8 cellular contexts compared by ENCODE assay signal in the genomic region with DNA sequence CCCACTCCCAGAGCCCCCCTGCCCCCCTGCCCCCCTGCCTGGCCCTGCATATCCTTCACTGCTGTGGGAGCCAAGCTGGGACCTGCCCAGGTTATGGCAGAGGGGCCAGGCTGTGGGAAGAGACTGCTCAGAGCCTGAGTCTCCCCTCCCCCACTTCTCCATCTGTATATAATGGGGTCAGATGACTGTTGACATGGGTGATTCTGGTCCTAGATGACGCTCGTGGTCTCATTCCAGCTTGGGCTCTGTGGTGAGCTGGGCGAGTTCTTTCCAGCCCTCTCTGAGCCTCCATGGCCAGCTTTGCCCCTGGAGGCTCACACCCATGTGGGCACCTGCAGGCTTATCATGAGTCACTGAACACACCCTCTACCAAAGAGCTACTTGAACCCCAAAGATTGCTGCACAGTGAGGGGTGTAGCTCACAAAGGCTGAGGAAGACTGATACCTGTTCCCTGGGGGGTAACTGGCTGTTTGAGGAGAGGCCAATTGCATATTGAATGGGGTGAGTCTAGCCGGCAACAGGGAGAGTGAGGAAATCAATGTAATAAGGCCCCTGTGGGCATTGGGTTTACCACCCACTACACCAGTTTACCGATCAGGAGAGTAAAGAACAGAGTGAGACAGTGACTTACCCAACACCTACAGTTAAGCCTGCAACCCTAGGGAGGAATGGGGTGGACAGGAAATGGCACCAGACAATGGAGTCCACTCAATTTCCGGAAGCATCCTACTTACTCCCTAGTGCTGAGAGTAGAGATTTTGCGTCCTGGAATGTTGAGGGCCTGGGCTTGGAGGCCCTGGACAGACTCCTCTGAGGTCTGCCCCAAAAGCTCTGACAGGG. TPM values are rescaled to one million over a fixed set of nuclear protein-coding genes. Genes with fewer than 3 reads are reported as not detected.
DNase-seq lines count a peak whose midpoint lies in the region; ATAC-seq and TF ChIP-seq lines count a peak whose summit lies in the region.

No MANE protein-coding gene starts in this region.

- no TSS peak for BruUV-seq in mammary epithelial cell (replicated peaks; lab: Mats Ljungman, UMichigan)

- peak overlapping the region; percentile 98 for H3K27ac ChIP-seq in mammary epithelial cell (ENCODE audit: insufficient read depth, low read depth, low read length)

- H3K36me3 ChIP-seq in mammary epithelial cell (ENCODE audit: insufficient read depth, low read length), result no peaks in the 10 kb centered on the region

- H3K4me1 ChIP-seq in mammary epithelial cell (ENCODE audit: insufficient read depth, low read length), result peaks cover 67% of the 10 kb centered on the region

- no peak for ATAC-seq in HG03520 (IDR thresholded peaks at IDR 0.05; ENCODE audit: unreplicated experiment)

- no peak overlapping the region for H2AFZ ChIP-seq in mammary epithelial cell (ENCODE audit: low read depth, low read length)

- no peak overlapping the region for H3K4me3 ChIP-seq in mammary epithelial cell (replicated peaks in 1 of 3; ENCODE audit: insufficient read depth in 1 of 3, low read depth in 2 of 3, low read length in 3 of 3)

- H3K79me2 ChIP-seq in mammary epithelial cell (ENCODE audit: insufficient read depth, low read length), result peaks cover 11% of the 10 kb centered on the region

- intact Hi-C loops in mammary epithelial cell (cut with micrococcal nuclease), result loop anchor here (1.0 kb wide), 1 partner anchor 19 kb away; no protein-coding TSS in a partner anchor

- TF ChIP-seq CTCF in GM10266 (IDR thresholded peaks at IDR 0.05; ENCODE audit: control insufficient read depth, insufficient read depth, low read depth, missing control alignments) (no peak), mammary epithelial cell (conservative IDR thresholded peaks at IDR 0.05 in 1 of 2, IDR thresholded peaks at IDR 0.05 in 1 of 2; ENCODE audit: extremely low read depth in 1 of 2, insufficient read depth in 1 of 2, low read depth in 1 of 2, low read length in 2 of 2) (no peak)

- CTCF ChIA-PET in mammary epithelial cell (lab: Charles Lee; ENCODE audit: low non-redundant PET), result interaction anchor here (0.5 to 0.6 kb wide), 2 partner anchors 194 to 813 kb away, joined by 3 to 5 read pairs; no protein-coding TSS in a partner anchor

- no peaks in the 10 kb centered on the region for H4K20me1 ChIP-seq in mammary epithelial cell (ENCODE audit: insufficient read depth, low read length)

- WGBS in mammary epithelial cell (ENCODE audit: low coverage, missing lambda C conversion rate), result 0% methylated on average over 7 of the region's 7 CpGs

- in situ Hi-C loops in mammary epithelial cell (cut with MboI; ENCODE audit: low sequenced_read_pairs in 2 of 2), result no loop called here

- peak overlapping the region; percentile 43 for H3K9ac ChIP-seq in mammary epithelial cell (ENCODE audit: insufficient read depth, low read length)

- dilution Hi-C loops in mammary epithelial cell (cut with HindIII; ENCODE audit: low sequenced_read_pairs), result no loop called here

- DNase-seq in GM10266 (ENCODE audit: extremely low spot score) (peak; percentile 28), NCI-H510A (lab: John Stamatoyannopoulos, UW) (peak; percentile 30), mammary epithelial cell (peak; percentile 97), kidney tubule cell (ENCODE audit: low spot score) (peak; percentile 43), superior temporal gyrus (ENCODE audit: extremely low spot score) (peak; percentile 80), iPS-NIHi7 (ENCODE audit: extremely low spot score) (no peak), COLO829 (ENCODE audit: low spot score) (no peak)

- no peaks in the 10 kb centered on the region for H3K27me3 ChIP-seq in mammary epithelial cell (ENCODE audit: insufficient read depth, low read length)

- H3K9me3 ChIP-seq in mammary epithelial cell (replicated peaks; ENCODE audit: insufficient read depth, low read length), result no peaks in the 10 kb centered on the region

- H3K4me2 ChIP-seq in mammary epithelial cell (ENCODE audit: insufficient read depth, low read depth, low read length), result peak overlapping the region; percentile 61

RNA-seq across cellular contexts. Expression of gene SREBF1, which starts 4.2 kb away (rescaled TPM):
- 100 to 1,000 TPM; 109 to 173 TPM for total RNA-seq in mammary epithelial cell
- polyA plus RNA-seq in mammary epithelial cell, result 71.5 TPM
- polyA minus RNA-seq in mammary epithelial cell, result 152 TPM

Comparison
In these comparisons a context has a peak if more than half of its experiments do, and no peak if none do; other contexts are left out.
1. DNase-seq: peak in GM10266 (single experiment), NCI-H510A (single experiment), mammary epithelial cell (single experiment), kidney tubule cell (single experiment) and superior temporal gyrus (single experiment); none in iPS-NIHi7 (single experiment) and COLO829 (single experiment).